In genomic region chr4:134024251-134024650, GRCh38 we compare ENCODE assay signal across 10 cellular contexts.
DNase-seq lines count a peak whose midpoint lies in the region; ATAC-seq and TF ChIP-seq lines count a peak whose summit lies in the region.
"Had no signal": no experiment of that assay in that cellular context is flagged by ENCODE, and none has a peak within 500 bp of the region (broad histone marks: within the 10 kb centered on the region; RNA-seq: fewer than 3 reads in every experiment).

No MANE protein-coding gene starts in this region.

- no peaks in the 10 kb centered on the region for H3K36me3 Mint-ChIP-seq in activated naive CD8-positive, alpha-beta T cell treated with anti-CD3 and anti-CD28 coated beads for 36 hours

- H3K9me3 ChIP-seq in OCI-LY3 (ENCODE audit: insufficient read depth, low read length) = no peaks in the 10 kb centered on the region

- H3K4me1 Mint-ChIP-seq in activated naive CD8-positive, alpha-beta T cell treated with anti-CD3 and anti-CD28 coated beads for 36 hours = no peaks in the 10 kb centered on the region

- H3K4me3 Mint-ChIP-seq in activated naive CD8-positive, alpha-beta T cell treated with anti-CD3 and anti-CD28 coated beads for 36 hours = no peak overlapping the region

- peaks cover 17% of the 10 kb centered on the region for H3K4me1 ChIP-seq in OCI-LY3 (ENCODE audit: low read length)

- no peaks in the 10 kb centered on the region for H3K27me3 Mint-ChIP-seq in activated naive CD8-positive, alpha-beta T cell treated with anti-CD3 and anti-CD28 coated beads for 36 hours

- H3K27me3 ChIP-seq in OCI-LY3 (ENCODE audit: low read depth, low read length) = no peaks in the 10 kb centered on the region

- H4K20me1 ChIP-seq in OCI-LY3 (ENCODE audit: insufficient read depth, low read length) = no peaks in the 10 kb centered on the region

- H3K4me3 ChIP-seq in OCI-LY3 (ENCODE audit: low read length) = no peak overlapping the region

- TF ChIP-seq CTCF in OCI-LY3 (IDR thresholded peaks at IDR 0.05; ENCODE audit: low read depth, low read length) = peak; percentile 76

- peaks cover 2% of the 10 kb centered on the region for H3K9me3 Mint-ChIP-seq in activated naive CD8-positive, alpha-beta T cell treated with anti-CD3 and anti-CD28 coated beads for 36 hours

- no peaks in the 10 kb centered on the region for H3K79me2 ChIP-seq in OCI-LY3 (ENCODE audit: low read length)

- no peak for ATAC-seq in esophagus mucosa
- ATAC-seq in HG03135 (IDR thresholded peaks at IDR 0.05; ENCODE audit: unreplicated experiment) = no peak
- ATAC-seq: Panc1 had no signal

- H3K27ac ChIP-seq in OCI-LY3 (ENCODE audit: low read length) = no peak overlapping the region
- H3K27ac ChIP-seq: epithelial cell of prostate had no signal

- no peak overlapping the region for H3K9ac ChIP-seq in OCI-LY3 (ENCODE audit: low read length)

- DNase-seq in ACHN (peak; percentile 52), H4 (ENCODE audit: low spot score) (peak; percentile 45), fibroblast of the conjunctiva (ENCODE audit: low read depth) (peak; percentile 0), HUDEP-2 (lab: John Stamatoyannopoulos, UW; ENCODE audit: unreplicated experiment in 76 of 76) (no peak)
- no peak for DNase-seq in activated naive CD8-positive, alpha-beta T cell treated with anti-CD3 and anti-CD28 coated beads for 36 hours

- H3K4me2 ChIP-seq in OCI-LY3 (ENCODE audit: low read length) = no peak overlapping the region

- H3K27ac Mint-ChIP-seq in activated naive CD8-positive, alpha-beta T cell treated with anti-CD3 and anti-CD28 coated beads for 36 hours = no peak overlapping the region

- H3K36me3 ChIP-seq in OCI-LY3 (replicated peaks; ENCODE audit: low read depth, low read length) = no peaks in the 10 kb centered on the region

- peak overlapping the region; percentile 67 for H2AFZ ChIP-seq in OCI-LY3 (ENCODE audit: low read depth, low read length)

- in situ Hi-C loops in ACHN (cut with HindIII; ENCODE audit: low pct_ligation_motif_present, low pct_unique_long_range_greater_than_20kb, low sequenced_read_pairs) = no loop called here

Comparison
In these comparisons a context has a peak if more than half of its experiments do, and no peak if none do; other contexts are left out.
1. DNase-seq: peak in ACHN (single experiment), H4 (single experiment) and fibroblast of the conjunctiva (single experiment); none in activated naive CD8-positive, alpha-beta T cell treated with anti-CD3 and anti-CD28 coated beads for 36 hours (single experiment) and HUDEP-2 (0 of 76).